In genomic region chr6:45075246-45075645, GRCh38 we compare ENCODE assay signal across 14 cellular contexts.
DNase-seq lines count a peak whose midpoint lies in the region; ATAC-seq and TF ChIP-seq lines count a peak whose summit lies in the region.
"Had no signal": no experiment of that assay in that cellular context is flagged by ENCODE, and none has a peak within 500 bp of the region (broad histone marks: within the 10 kb centered on the region; RNA-seq: fewer than 3 reads in every experiment).

No MANE protein-coding gene starts in this region.

- no peak for ATAC-seq in HG02763 (IDR thresholded peaks at IDR 0.05; ENCODE audit: unreplicated experiment)
- no peak for ATAC-seq in GM21526 (IDR thresholded peaks at IDR 0.05; ENCODE audit: low FRiP score, unreplicated experiment)
- ATAC-seq: left ventricle myocardium superior had no signal

- no peaks in the 10 kb centered on the region for H3K9me3 ChIP-seq in fibroblast of lung (ENCODE audit: control insufficient read depth, insufficient read depth, low read depth, low read length)

- no peaks in the 10 kb centered on the region for H4K20me1 ChIP-seq in fibroblast of lung (ENCODE audit: control insufficient read depth, extremely low read depth, insufficient read depth, low read length)

- CTCF ChIA-PET in RWPE1 (lab: Yijun Ruan, JAX): no interaction called here

- TF ChIP-seq CTCF in RWPE1 (conservative IDR thresholded peaks at IDR 0.05; ENCODE audit: low read depth) (no peak), fibroblast of lung (conservative IDR thresholded peaks at IDR 0.05 in 1 of 2, IDR thresholded peaks at IDR 0.05 in 1 of 2; ENCODE audit: low read depth in 1 of 2, low read length in 2 of 2) (no peak), retinal pigment epithelial cell (conservative IDR thresholded peaks at IDR 0.05; ENCODE audit: low read depth, low read length) (no peak)

- no peak overlapping the region for H3K27ac ChIP-seq in RWPE1
- H3K27ac ChIP-seq in fibroblast of lung (ENCODE audit: insufficient read depth, low read length): no peak overlapping the region
- H3K27ac ChIP-seq: tibial artery had no signal

- no peaks in the 10 kb centered on the region for H3K36me3 ChIP-seq in fibroblast of lung (ENCODE audit: control insufficient read depth, insufficient read depth, low read length)
- H3K36me3 ChIP-seq: tibial artery had no signal

- no peak overlapping the region for H3K4me2 ChIP-seq in fibroblast of lung (ENCODE audit: extremely low read depth, insufficient read depth, low read length)

- H3K4me1 ChIP-seq in fibroblast of lung (ENCODE audit: control insufficient read depth, extremely low read depth, insufficient read depth, low read length): no peaks in the 10 kb centered on the region
- H3K4me1 ChIP-seq: tibial artery had no signal

- no peak overlapping the region for H2AFZ ChIP-seq in fibroblast of lung (ENCODE audit: low read length)

- no peaks in the 10 kb centered on the region for H3K79me2 ChIP-seq in fibroblast of lung (ENCODE audit: control insufficient read depth, insufficient read depth, low read length)

- no peaks in the 10 kb centered on the region for H3K27me3 ChIP-seq in fibroblast of lung (ENCODE audit: control insufficient read depth, insufficient read depth, low read length)
- H3K27me3 ChIP-seq: tibial artery had no signal

- H3K4me3 ChIP-seq in fibroblast of lung (replicated peaks in 1 of 4; ENCODE audit: control extremely low read depth in 1 of 4, insufficient read depth in 1 of 4, low read depth in 3 of 4, low read length in 4 of 4) (peak overlapping the region in 1 of 4 experiments; percentile 20), retinal pigment epithelial cell (ENCODE audit: low read length) (no peak overlapping the region)
- H3K4me3 ChIP-seq: tibial artery had no signal

- POLR2A ChIA-PET in RWPE1 (lab: Yijun Ruan, JAX; ENCODE audit: low non-redundant PET): no interaction called here

- DNase-seq in GM04504 (ENCODE audit: low read depth): peak; percentile 81
- peak; percentile 53 for DNase-seq in RWPE1 (ENCODE audit: low spot score)
- peak; percentile 96 to 99 for DNase-seq in fibroblast of lung (ENCODE audit: low read depth in 2 of 2)
- DNase-seq in retinal pigment epithelial cell (ENCODE audit: low read depth): peak; percentile 43
- DNase-seq in NCI-H82 (lab: John Stamatoyannopoulos, UW): no peak
- DNase-seq: activated CD4-positive, alpha-beta T cell treated with anti-CD3 and anti-CD28 coated beads, Interleukin-2, amount 50 U/mL, for 1 hour; anterior cingulate cortex; erythroblast; KG1; left ventricle myocardium superior; SHP77 treated with DMSO at 0.1 percent for 48 hours; tibial artery had no signal

- no peak overlapping the region for H3K9ac ChIP-seq in fibroblast of lung (ENCODE audit: insufficient read depth, low read length)
